In the genomic region with DNA sequence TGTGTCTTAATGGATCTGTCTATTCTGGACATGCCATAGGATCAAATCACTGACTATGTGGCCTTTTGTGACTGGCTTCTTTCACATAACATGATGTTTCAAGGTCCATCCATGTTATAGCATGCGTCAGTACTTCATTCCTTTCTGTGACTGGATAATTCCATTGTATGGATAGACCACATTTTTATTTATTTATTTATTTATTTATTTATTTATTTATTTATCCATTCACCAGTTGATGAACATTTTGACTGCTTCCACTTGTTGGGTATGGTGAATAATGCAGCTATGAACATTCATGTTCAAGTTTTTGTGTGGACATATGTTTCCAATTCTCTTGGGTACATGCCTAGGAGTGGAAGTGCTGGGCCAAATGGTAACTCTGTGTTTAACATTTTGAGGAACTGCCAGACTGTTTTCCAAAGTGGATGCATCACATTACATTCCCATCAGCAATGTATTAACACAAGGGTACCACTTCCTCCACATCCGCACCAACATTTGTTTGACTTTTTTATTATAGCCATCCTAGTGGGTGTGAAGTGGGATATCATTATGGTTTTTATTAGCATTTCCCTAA, we compare ENCODE assay signal across 1 cellular context.
TF ChIP-seq lines count a peak whose summit lies in the region.

No MANE protein-coding gene starts in this region.

TF ChIP-seq in HEK293, 187 proteins besides CTCF, POLR2A, EP300 and RAD21 (continued from another document and continues in another):
- no peak for TF ChIP-seq TRIM28 (IDR thresholded peaks at IDR 0.05; ENCODE audit: borderline replicate concordance, low read length)
- TF ChIP-seq ZNF132 (tag by site-specific recombination; IDR thresholded peaks at IDR 0.05; ENCODE audit: borderline replicate concordance), result no peak
- TF ChIP-seq HOXC10 (CRISPR knock-in tag; IDR thresholded peaks at IDR 0.05), result no peak
- 0 out of 2 replicates have a peak, but pooled peaks have one; percentile 44 for TF ChIP-seq KLF7 (tag by site-specific recombination; IDR thresholded peaks at IDR 0.05; ENCODE audit: borderline replicate concordance)
- no peak for TF ChIP-seq REPIN1 (tag by site-specific recombination; IDR thresholded peaks at IDR 0.05; ENCODE audit: low read depth)
- TF ChIP-seq, protein P1, sequence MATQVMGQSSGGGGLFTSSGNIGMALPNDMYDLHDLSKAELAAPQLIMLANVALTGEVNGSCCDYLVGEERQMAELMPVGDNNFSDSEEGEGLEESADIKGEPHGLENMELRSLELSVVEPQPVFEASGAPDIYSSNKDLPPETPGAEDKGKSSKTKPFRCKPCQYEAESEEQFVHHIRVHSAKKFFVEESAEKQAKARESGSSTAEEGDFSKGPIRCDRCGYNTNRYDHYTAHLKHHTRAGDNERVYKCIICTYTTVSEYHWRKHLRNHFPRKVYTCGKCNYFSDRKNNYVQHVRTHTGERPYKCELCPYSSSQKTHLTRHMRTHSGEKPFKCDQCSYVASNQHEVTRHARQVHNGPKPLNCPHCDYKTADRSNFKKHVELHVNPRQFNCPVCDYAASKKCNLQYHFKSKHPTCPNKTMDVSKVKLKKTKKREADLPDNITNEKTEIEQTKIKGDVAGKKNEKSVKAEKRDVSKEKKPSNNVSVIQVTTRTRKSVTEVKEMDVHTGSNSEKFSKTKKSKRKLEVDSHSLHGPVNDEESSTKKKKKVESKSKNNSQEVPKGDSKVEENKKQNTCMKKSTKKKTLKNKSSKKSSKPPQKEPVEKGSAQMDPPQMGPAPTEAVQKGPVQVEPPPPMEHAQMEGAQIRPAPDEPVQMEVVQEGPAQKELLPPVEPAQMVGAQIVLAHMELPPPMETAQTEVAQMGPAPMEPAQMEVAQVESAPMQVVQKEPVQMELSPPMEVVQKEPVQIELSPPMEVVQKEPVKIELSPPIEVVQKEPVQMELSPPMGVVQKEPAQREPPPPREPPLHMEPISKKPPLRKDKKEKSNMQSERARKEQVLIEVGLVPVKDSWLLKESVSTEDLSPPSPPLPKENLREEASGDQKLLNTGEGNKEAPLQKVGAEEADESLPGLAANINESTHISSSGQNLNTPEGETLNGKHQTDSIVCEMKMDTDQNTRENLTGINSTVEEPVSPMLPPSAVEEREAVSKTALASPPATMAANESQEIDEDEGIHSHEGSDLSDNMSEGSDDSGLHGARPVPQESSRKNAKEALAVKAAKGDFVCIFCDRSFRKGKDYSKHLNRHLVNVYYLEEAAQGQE (tag by site-specific recombination; IDR thresholded peaks at IDR 0.05), result peak; percentile 72
- TF ChIP-seq ZNF155 (tag by site-specific recombination; IDR thresholded peaks at IDR 0.05), result no peak
- no peak for TF ChIP-seq ZNF157 (tag by site-specific recombination; IDR thresholded peaks at IDR 0.05)
- TF ChIP-seq ZNF140 (tag by site-specific recombination; IDR thresholded peaks at IDR 0.05), result peak; percentile 94
- no peak for TF ChIP-seq ZNF76 (tag by site-specific recombination; IDR thresholded peaks at IDR 0.05; ENCODE audit: borderline replicate concordance, low read depth)
- TF ChIP-seq SCRT2 (tag by site-specific recombination; IDR thresholded peaks at IDR 0.05), result no peak
- peak; percentile 49; the same call in 1 of the 2 replicates for TF ChIP-seq ZNF341 (tag by site-specific recombination; IDR thresholded peaks at IDR 0.05; ENCODE audit: low read depth)
- no peak for TF ChIP-seq ZNF335 (tag by site-specific recombination; conservative IDR thresholded peaks at IDR 0.05)
- TF ChIP-seq ZNF660 (tag by site-specific recombination; IDR thresholded peaks at IDR 0.05), result no peak
- TF ChIP-seq, protein P2, sequence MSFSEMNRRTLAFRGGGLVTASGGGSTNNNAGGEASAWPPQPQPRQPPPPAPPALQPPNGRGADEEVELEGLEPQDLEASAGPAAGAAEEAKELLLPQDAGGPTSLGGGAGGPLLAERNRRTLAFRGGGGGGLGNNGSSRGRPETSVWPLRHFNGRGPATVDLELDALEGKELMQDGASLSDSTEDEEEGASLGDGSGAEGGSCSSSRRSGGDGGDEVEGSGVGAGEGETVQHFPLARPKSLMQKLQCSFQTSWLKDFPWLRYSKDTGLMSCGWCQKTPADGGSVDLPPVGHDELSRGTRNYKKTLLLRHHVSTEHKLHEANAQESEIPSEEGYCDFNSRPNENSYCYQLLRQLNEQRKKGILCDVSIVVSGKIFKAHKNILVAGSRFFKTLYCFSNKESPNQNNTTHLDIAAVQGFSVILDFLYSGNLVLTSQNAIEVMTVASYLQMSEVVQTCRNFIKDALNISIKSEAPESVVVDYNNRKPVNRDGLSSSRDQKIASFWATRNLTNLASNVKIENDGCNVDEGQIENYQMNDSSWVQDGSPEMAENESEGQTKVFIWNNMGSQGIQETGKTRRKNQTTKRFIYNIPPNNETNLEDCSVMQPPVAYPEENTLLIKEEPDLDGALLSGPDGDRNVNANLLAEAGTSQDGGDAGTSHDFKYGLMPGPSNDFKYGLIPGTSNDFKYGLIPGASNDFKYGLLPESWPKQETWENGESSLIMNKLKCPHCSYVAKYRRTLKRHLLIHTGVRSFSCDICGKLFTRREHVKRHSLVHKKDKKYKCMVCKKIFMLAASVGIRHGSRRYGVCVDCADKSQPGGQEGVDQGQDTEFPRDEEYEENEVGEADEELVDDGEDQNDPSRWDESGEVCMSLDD (tag by site-specific recombination; IDR thresholded peaks at IDR 0.05), result no peak
- no peak for TF ChIP-seq ZNF785 (tag by site-specific recombination; IDR thresholded peaks at IDR 0.05)
- TF ChIP-seq ZSCAN23 (tag by site-specific recombination; IDR thresholded peaks at IDR 0.05), result no peak
- TF ChIP-seq ZNF239 (tag by site-specific recombination; IDR thresholded peaks at IDR 0.05), result no peak
- TF ChIP-seq ZNF426 (tag by site-specific recombination; IDR thresholded peaks at IDR 0.05), result peak; percentile 95
- TF ChIP-seq MZF1 (tag by site-specific recombination; IDR thresholded peaks at IDR 0.05; ENCODE audit: borderline replicate concordance), result peak; percentile 55; the same call in 1 of the 2 replicates
- no peak for TF ChIP-seq ZNF561 (tag by site-specific recombination; IDR thresholded peaks at IDR 0.05; ENCODE audit: borderline replicate concordance)
- TF ChIP-seq BCL11A (tag by site-specific recombination; IDR thresholded peaks at IDR 0.05; ENCODE audit: low read depth), result no peak
- TF ChIP-seq, protein P3, sequence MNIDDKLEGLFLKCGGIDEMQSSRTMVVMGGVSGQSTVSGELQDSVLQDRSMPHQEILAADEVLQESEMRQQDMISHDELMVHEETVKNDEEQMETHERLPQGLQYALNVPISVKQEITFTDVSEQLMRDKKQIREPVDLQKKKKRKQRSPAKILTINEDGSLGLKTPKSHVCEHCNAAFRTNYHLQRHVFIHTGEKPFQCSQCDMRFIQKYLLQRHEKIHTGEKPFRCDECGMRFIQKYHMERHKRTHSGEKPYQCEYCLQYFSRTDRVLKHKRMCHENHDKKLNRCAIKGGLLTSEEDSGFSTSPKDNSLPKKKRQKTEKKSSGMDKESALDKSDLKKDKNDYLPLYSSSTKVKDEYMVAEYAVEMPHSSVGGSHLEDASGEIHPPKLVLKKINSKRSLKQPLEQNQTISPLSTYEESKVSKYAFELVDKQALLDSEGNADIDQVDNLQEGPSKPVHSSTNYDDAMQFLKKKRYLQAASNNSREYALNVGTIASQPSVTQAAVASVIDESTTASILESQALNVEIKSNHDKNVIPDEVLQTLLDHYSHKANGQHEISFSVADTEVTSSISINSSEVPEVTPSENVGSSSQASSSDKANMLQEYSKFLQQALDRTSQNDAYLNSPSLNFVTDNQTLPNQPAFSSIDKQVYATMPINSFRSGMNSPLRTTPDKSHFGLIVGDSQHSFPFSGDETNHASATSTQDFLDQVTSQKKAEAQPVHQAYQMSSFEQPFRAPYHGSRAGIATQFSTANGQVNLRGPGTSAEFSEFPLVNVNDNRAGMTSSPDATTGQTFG (tag by site-specific recombination; IDR thresholded peaks at IDR 0.05; ENCODE audit: borderline replicate concordance), result no peak
- peak; percentile 72; the same call in 1 of the 2 replicates for TF ChIP-seq ZBTB1 (tag by site-specific recombination; IDR thresholded peaks at IDR 0.05)
- TF ChIP-seq ZNF302 (tag by site-specific recombination; IDR thresholded peaks at IDR 0.05; ENCODE audit: low read depth), result no peak
- no peak for TF ChIP-seq OVOL3 (tag by site-specific recombination; IDR thresholded peaks at IDR 0.05)
- no peak for TF ChIP-seq ZNF211 (tag by site-specific recombination; IDR thresholded peaks at IDR 0.05; ENCODE audit: low read depth)
- TF ChIP-seq ZNF585B (tag by site-specific recombination; IDR thresholded peaks at IDR 0.05), result no peak
- TF ChIP-seq, protein P4, sequence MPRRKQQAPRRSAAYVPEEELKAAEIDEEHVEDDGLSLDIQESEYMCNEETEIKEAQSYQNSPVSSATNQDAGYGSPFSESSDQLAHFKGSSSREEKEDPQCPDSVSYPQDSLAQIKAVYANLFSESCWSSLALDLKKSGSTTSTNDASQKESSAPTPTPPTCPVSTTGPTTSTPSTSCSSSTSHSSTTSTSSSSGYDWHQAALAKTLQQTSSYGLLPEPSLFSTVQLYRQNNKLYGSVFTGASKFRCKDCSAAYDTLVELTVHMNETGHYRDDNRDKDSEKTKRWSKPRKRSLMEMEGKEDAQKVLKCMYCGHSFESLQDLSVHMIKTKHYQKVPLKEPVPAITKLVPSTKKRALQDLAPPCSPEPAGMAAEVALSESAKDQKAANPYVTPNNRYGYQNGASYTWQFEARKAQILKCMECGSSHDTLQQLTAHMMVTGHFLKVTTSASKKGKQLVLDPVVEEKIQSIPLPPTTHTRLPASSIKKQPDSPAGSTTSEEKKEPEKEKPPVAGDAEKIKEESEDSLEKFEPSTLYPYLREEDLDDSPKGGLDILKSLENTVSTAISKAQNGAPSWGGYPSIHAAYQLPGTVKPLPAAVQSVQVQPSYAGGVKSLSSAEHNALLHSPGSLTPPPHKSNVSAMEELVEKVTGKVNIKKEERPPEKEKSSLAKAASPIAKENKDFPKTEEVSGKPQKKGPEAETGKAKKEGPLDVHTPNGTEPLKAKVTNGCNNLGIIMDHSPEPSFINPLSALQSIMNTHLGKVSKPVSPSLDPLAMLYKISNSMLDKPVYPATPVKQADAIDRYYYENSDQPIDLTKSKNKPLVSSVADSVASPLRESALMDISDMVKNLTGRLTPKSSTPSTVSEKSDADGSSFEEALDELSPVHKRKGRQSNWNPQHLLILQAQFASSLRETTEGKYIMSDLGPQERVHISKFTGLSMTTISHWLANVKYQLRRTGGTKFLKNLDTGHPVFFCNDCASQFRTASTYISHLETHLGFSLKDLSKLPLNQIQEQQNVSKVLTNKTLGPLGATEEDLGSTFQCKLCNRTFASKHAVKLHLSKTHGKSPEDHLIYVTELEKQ (tag by site-specific recombination; IDR thresholded peaks at IDR 0.05; ENCODE audit: borderline replicate concordance), result peak; percentile 29; the same call in 1 of the 2 replicates
- TF ChIP-seq ZFP37 (tag by site-specific recombination; IDR thresholded peaks at IDR 0.05), result peak; percentile 66; the same call in 1 of the 2 replicates
- TF ChIP-seq ZNF624 (tag by site-specific recombination; IDR thresholded peaks at IDR 0.05), result no peak
- TF ChIP-seq ZNF610 (tag by site-specific recombination; IDR thresholded peaks at IDR 0.05; ENCODE audit: borderline replicate concordance), result no peak
- TF ChIP-seq, protein P5, sequence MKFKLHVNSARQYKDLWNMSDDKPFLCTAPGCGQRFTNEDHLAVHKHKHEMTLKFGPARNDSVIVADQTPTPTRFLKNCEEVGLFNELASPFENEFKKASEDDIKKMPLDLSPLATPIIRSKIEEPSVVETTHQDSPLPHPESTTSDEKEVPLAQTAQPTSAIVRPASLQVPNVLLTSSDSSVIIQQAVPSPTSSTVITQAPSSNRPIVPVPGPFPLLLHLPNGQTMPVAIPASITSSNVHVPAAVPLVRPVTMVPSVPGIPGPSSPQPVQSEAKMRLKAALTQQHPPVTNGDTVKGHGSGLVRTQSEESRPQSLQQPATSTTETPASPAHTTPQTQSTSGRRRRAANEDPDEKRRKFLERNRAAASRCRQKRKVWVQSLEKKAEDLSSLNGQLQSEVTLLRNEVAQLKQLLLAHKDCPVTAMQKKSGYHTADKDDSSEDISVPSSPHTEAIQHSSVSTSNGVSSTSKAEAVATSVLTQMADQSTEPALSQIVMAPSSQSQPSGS (tag by site-specific recombination; IDR thresholded peaks at IDR 0.05; ENCODE audit: low read depth), result no peak
- TF ChIP-seq ZNF514 (tag by site-specific recombination; IDR thresholded peaks at IDR 0.05), result peak; percentile 70; the same call in 1 of the 2 replicates
- no peak for TF ChIP-seq ZNF747 (tag by site-specific recombination; IDR thresholded peaks at IDR 0.05)
- peak; percentile 90; the same call in 1 of the 2 replicates for TF ChIP-seq ZNF530 (tag by site-specific recombination; IDR thresholded peaks at IDR 0.05; ENCODE audit: low read depth)
- no peak; the same call in none of the 2 replicates for TF ChIP-seq ZNF558 (tag by site-specific recombination; IDR thresholded peaks at IDR 0.05)
- peak; percentile 72 for TF ChIP-seq ZXDB (tag by site-specific recombination; IDR thresholded peaks at IDR 0.05)
- TF ChIP-seq ZNF776 (tag by site-specific recombination; IDR thresholded peaks at IDR 0.05; ENCODE audit: borderline replicate concordance), result no peak
- TF ChIP-seq ZNF768 (tag by site-specific recombination; IDR thresholded peaks at IDR 0.05), result no peak
- no peak for TF ChIP-seq ZNF521 (tag by site-specific recombination; IDR thresholded peaks at IDR 0.05)
- no peak for TF ChIP-seq ZIC2 (tag by site-specific recombination; IDR thresholded peaks at IDR 0.05)
- TF ChIP-seq ZNF24 (tag by site-specific recombination; IDR thresholded peaks at IDR 0.05), result no peak
- TF ChIP-seq ZNF37A (tag by site-specific recombination; IDR thresholded peaks at IDR 0.05), result no peak
- TF ChIP-seq KLF8 (tag by site-specific recombination; IDR thresholded peaks at IDR 0.05), result no peak
- peak; percentile 75; the same call in 1 of the 2 replicates for TF ChIP-seq GLI2 (tag by site-specific recombination; IDR thresholded peaks at IDR 0.05; ENCODE audit: borderline replicate concordance, low read depth)
- TF ChIP-seq ZNF792 (tag by site-specific recombination; IDR thresholded peaks at IDR 0.05), result no peak
- TF ChIP-seq ZFP69B (tag by site-specific recombination; IDR thresholded peaks at IDR 0.05), result no peak
- TF ChIP-seq ZNF10 (tag by site-specific recombination; IDR thresholded peaks at IDR 0.05), result no peak; the same call in 1 of the 2 replicates
- TF ChIP-seq, protein P6, sequence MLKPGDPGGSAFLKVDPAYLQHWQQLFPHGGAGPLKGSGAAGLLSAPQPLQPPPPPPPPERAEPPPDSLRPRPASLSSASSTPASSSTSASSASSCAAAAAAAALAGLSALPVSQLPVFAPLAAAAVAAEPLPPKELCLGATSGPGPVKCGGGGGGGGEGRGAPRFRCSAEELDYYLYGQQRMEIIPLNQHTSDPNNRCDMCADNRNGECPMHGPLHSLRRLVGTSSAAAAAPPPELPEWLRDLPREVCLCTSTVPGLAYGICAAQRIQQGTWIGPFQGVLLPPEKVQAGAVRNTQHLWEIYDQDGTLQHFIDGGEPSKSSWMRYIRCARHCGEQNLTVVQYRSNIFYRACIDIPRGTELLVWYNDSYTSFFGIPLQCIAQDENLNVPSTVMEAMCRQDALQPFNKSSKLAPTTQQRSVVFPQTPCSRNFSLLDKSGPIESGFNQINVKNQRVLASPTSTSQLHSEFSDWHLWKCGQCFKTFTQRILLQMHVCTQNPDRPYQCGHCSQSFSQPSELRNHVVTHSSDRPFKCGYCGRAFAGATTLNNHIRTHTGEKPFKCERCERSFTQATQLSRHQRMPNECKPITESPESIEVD (tag by site-specific recombination; IDR thresholded peaks at IDR 0.05), result no peak
- no peak for TF ChIP-seq ZNF600 (tag by site-specific recombination; IDR thresholded peaks at IDR 0.05)
- TF ChIP-seq ZNF529 (tag by site-specific recombination; IDR thresholded peaks at IDR 0.05; ENCODE audit: insufficient replicate concordance), result peak; percentile 75
- no peak for TF ChIP-seq ZNF248 (tag by site-specific recombination; IDR thresholded peaks at IDR 0.05)
